ENCODE assay signal across 11 cellular contexts in genomic region chrX:17527135-17527701, GRCh38.
DNase-seq lines count a peak whose midpoint lies in the region; ATAC-seq and TF ChIP-seq lines count a peak whose summit lies in the region.
"Had no signal": no experiment of that assay in that cellular context is flagged by ENCODE, and none has a peak within 500 bp of the region (broad histone marks: within the 10 kb centered on the region; RNA-seq: fewer than 3 reads in every experiment).

No MANE protein-coding gene starts in this region.

- H3K9me3 ChIP-seq in right atrium auricular region (no peaks in the 10 kb centered on the region), endodermal cell (ENCODE audit: control insufficient read depth, low read length) (no peaks in the 10 kb centered on the region), esophagus squamous epithelium (no peaks in the 10 kb centered on the region)

- no peak overlapping the region for H3K4me2 ChIP-seq in mesendoderm (ENCODE audit: low read length)

- peak overlapping the region; percentile 10 for H3K56ac ChIP-seq in mesendoderm (ENCODE audit: low read length)

- WGBS in endodermal cell (ENCODE audit: insufficient coverage in 1 of 2, insufficient read length in 1 of 2), 2 experiments: 68% methylated on average over 3 of the region's 5 CpGs; no CpG with 5 or more reads in 1 of the 2 experiments
- WGBS in mesendoderm (ENCODE audit: extremely low coverage, insufficient coverage, low lambda C conversion rate): no CpG with 5 or more reads among the region's 5 CpGs
- 15 to 34% methylated on average over 5 of the region's 5 CpGs for WGBS in esophagus squamous epithelium, 2 donors

- H3K4me3 ChIP-seq in right atrium auricular region: no peak overlapping the region
- H3K4me3 ChIP-seq in endodermal cell (ENCODE audit: low read length): no peak overlapping the region
- no peak overlapping the region for H3K4me3 ChIP-seq in mesendoderm (ENCODE audit: low read length)
- H3K4me3 ChIP-seq in esophagus squamous epithelium: no peak overlapping the region

- H2BK15ac ChIP-seq in mesendoderm (replicated peaks; ENCODE audit: low read depth): no peak overlapping the region

- ATAC-seq in Right ventricle myocardium inferior: peak; percentile 86
- no peak for ATAC-seq in GM18870 (IDR thresholded peaks at IDR 0.05; ENCODE audit: unreplicated experiment)
- ATAC-seq in HG03097 (IDR thresholded peaks at IDR 0.05; ENCODE audit: low FRiP score, unreplicated experiment): no peak
- ATAC-seq: activated CD4-positive, CD25-positive, alpha-beta regulatory T cell treated with anti-CD3 and anti-CD28 coated beads, Interleukin-2, amount 50 U/mL, for 24 hours; naive thymus-derived CD4-positive, alpha-beta T cell had no signal

- peak overlapping the region; percentile 68 for H3K18ac ChIP-seq in mesendoderm (ENCODE audit: low read length)

- H3K79me1 ChIP-seq in mesendoderm (ENCODE audit: low read length): no peaks in the 10 kb centered on the region

- H3K9me3 Mint-ChIP-seq in endodermal cell: no peaks in the 10 kb centered on the region

- no peak for TF ChIP-seq POLR2A in esophagus squamous epithelium (IDR thresholded peaks at IDR 0.05)

- H3K9ac ChIP-seq in endodermal cell (ENCODE audit: extremely low read depth, low read length, poor library complexity, severe bottlenecking) (no peak overlapping the region), mesendoderm (ENCODE audit: low read length) (no peak overlapping the region)

- H2BK120ac ChIP-seq in mesendoderm (ENCODE audit: low read depth, low read length): no peak overlapping the region

- TF ChIP-seq CTCF in right atrium auricular region (IDR thresholded peaks at IDR 0.05) (no peak), endodermal cell (conservative IDR thresholded peaks at IDR 0.05) (no peak), esophagus squamous epithelium (IDR thresholded peaks at IDR 0.05) (no peak)

- H3K27ac Mint-ChIP-seq in endodermal cell: peak overlapping the region; percentile 33
- H3K27ac Mint-ChIP-seq: naive thymus-derived CD4-positive, alpha-beta T cell had no signal

- no peaks in the 10 kb centered on the region for H3K36me3 Mint-ChIP-seq in endodermal cell (ENCODE audit: low read depth)
- H3K36me3 Mint-ChIP-seq: naive thymus-derived CD4-positive, alpha-beta T cell had no signal

- no peak overlapping the region for H3K4ac ChIP-seq in mesendoderm (ENCODE audit: low read depth, low read length)

- no peaks in the 10 kb centered on the region for H3K27me3 Mint-ChIP-seq in endodermal cell (ENCODE audit: insufficient read depth)
- H3K27me3 Mint-ChIP-seq: naive thymus-derived CD4-positive, alpha-beta T cell had no signal

- H3K36me3 ChIP-seq in right atrium auricular region: no peaks in the 10 kb centered on the region
- no peaks in the 10 kb centered on the region for H3K36me3 ChIP-seq in endodermal cell (ENCODE audit: control insufficient read depth, insufficient read depth, low read length)
- H3K36me3 ChIP-seq in mesendoderm (ENCODE audit: control insufficient read depth, insufficient read depth, low read length): no peaks in the 10 kb centered on the region
- H3K36me3 ChIP-seq in esophagus squamous epithelium: no peaks in the 10 kb centered on the region

- H3K27me3 ChIP-seq in right atrium auricular region (no peaks in the 10 kb centered on the region), endodermal cell (ENCODE audit: control insufficient read depth, insufficient read depth, low read length, poor library complexity, severe bottlenecking) (no peaks in the 10 kb centered on the region), mesendoderm (ENCODE audit: insufficient read depth, low read length, poor library complexity) (no peaks in the 10 kb centered on the region), esophagus squamous epithelium (no peaks in the 10 kb centered on the region)

- H2AK5ac ChIP-seq in mesendoderm (ENCODE audit: low read length): no peak overlapping the region

- H2BK5ac ChIP-seq in mesendoderm (ENCODE audit: low read length): no peak overlapping the region

- H3K4me1 Mint-ChIP-seq in endodermal cell: peaks cover 25% of the 10 kb centered on the region

- peaks cover 0 to 12% of the 10 kb centered on the region in 2 donors for H3K4me1 ChIP-seq in right atrium auricular region
- no peaks in the 10 kb centered on the region for H3K4me1 ChIP-seq in endodermal cell (ENCODE audit: control insufficient read depth, insufficient read depth, low read length)
- H3K4me1 ChIP-seq in mesendoderm (ENCODE audit: control insufficient read depth, low read depth, low read length): no peaks in the 10 kb centered on the region
- H3K4me1 ChIP-seq in esophagus squamous epithelium: peaks cover 0 to 41% (median 0%) of the 10 kb centered on the region in 3 donors

- H4K5ac ChIP-seq in mesendoderm (ENCODE audit: low read length): no peak overlapping the region

- no peak overlapping the region for H3K4me3 Mint-ChIP-seq in endodermal cell

- H3K79me2 ChIP-seq in mesendoderm (ENCODE audit: control insufficient read depth, insufficient read depth, low read length): no peaks in the 10 kb centered on the region

- intact Hi-C loops in Right ventricle myocardium inferior (cut with DNase I): loop anchor here (5.0 to 10.0 kb wide), 2 partner anchors 58 to 150 kb away; partner anchors contain the start of gene NHS
- intact Hi-C loops in esophagus squamous epithelium (cut with DNase I): no loop called here

- H3K27ac ChIP-seq in right atrium auricular region: peak overlapping the region in 1 of 2 donors; percentile 11
- no peak overlapping the region for H3K27ac ChIP-seq in endodermal cell (ENCODE audit: low read depth, low read length)
- no peak overlapping the region for H3K27ac ChIP-seq in mesendoderm (ENCODE audit: low read depth, low read length)
- peak overlapping the region in 2 of 4 donors; percentile 4 to 55 for H3K27ac ChIP-seq in esophagus squamous epithelium

- DNase-seq in Right ventricle myocardium inferior (ENCODE audit: missing footprints): peak; percentile 75
- DNase-seq in right atrium auricular region (ENCODE audit: low spot score): no peak
- no peak for DNase-seq in endodermal cell
- DNase-seq in mesendoderm: no peak
- DNase-seq in esophagus squamous epithelium (lab: John Stamatoyannopoulos, UW): no peak
- DNase-seq in OCI-M1 (lab: John Stamatoyannopoulos, UW): no peak
- DNase-seq: naive thymus-derived CD4-positive, alpha-beta T cell; NCI-H1105 treated with DMSO at 0.1 percent for 48 hours had no signal

- no peak overlapping the region for H4K8ac ChIP-seq in mesendoderm (ENCODE audit: low read depth, low read length)

- H3K23ac ChIP-seq in mesendoderm (ENCODE audit: low read length): no peak overlapping the region
